ENCODE assay signal across 29 cellular contexts in the genomic region with DNA sequence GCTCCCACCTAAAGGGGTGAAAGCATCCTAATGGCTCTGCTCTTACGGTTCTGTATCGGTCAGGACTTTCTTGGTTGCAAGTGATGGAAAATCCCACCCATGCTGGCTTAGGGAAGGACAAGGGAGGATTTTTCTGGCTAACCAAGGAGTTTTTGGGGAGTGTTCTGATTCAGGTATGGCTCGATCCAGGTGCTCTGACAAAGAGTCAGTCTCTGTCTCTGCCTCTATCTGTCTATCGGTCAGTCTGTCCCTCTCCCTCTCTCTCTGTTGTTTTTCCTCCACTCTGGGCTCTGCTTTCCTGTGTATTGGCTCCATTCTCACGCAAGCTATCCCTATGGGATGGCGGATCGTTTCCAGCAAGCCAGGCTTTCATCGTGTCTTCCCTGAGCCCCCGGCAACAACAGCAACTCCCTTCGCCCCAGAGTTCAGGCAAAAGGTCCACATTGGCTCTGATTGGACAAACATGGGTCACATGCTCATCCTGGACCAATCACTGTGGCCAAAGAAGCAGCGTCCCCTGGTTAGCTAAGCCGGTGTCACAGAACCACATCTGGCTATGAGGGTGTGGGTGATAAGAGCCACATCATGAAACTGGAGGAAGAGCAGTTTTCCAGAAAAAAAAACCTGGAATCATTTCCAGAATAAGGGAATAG.
DNase-seq lines count a peak whose midpoint lies in the region; ATAC-seq, FAIRE-seq and TF ChIP-seq lines count a peak whose summit lies in the region.
"Had no signal": no experiment of that assay in that cellular context is flagged by ENCODE, and none has a peak within 500 bp of the region (broad histone marks: within the 10 kb centered on the region; RNA-seq: fewer than 3 reads in every experiment).

No MANE protein-coding gene starts in this region.

- H3K9me3 ChIP-seq in GM12878 (replicated peaks; ENCODE audit: control insufficient read depth, insufficient read depth, low read length) (no peaks in the 10 kb centered on the region; the same call in 2 of the 3 replicates), trophoblast cell (ENCODE audit: insufficient read depth, low read depth, low read length) (no peaks in the 10 kb centered on the region)
- H3K9me3 ChIP-seq: Caco-2, uterus had no signal

- no peaks in the 10 kb centered on the region for H3K27me3 ChIP-seq in GM12878 (replicated peaks in 1 of 2; ENCODE audit: control insufficient read depth in 2 of 2, insufficient read depth in 2 of 2, low read length in 1 of 2)
- H3K27me3 ChIP-seq in trophoblast cell (ENCODE audit: insufficient read depth, low read length) = no peaks in the 10 kb centered on the region
- H3K27me3 ChIP-seq: uterus had no signal

- in situ Hi-C loops in GM12878 (cut with MboI) = no loop called here

- no TSS peak for BruUV-seq in GM12878 (replicated peaks; lab: Mats Ljungman, UMichigan)

- H3K4me2 ChIP-seq in GM12878 (ENCODE audit: control insufficient read depth, insufficient read depth) (no peak overlapping the region), trophoblast cell (ENCODE audit: low read length) (no peak overlapping the region)

- TF ChIP-seq EP300 in GM12878 (IDR thresholded peaks at IDR 0.05; ENCODE audit: borderline replicate concordance in 1 of 2, control insufficient read depth in 1 of 2, low read depth in 2 of 2, low read length in 2 of 2) = no peak

- DNase-seq in NCI-H82 (lab: John Stamatoyannopoulos, UW) (peak; percentile 26), NCI-H82 treated with DMSO at 0.1 percent for 48 hours (lab: John Stamatoyannopoulos, UW; ENCODE audit: unreplicated experiment) (no peak), NAMALWA (ENCODE audit: low spot score) (peak; percentile 78), GM12878 (ENCODE audit: low read depth, low spot score) (no peak), trophoblast cell (peak; percentile 37 to 69), NCI-H1105 treated with DMSO at 0.1 percent for 48 hours (lab: John Stamatoyannopoulos, UW) (no peak), NCI-H187 (lab: John Stamatoyannopoulos, UW) (no peak)
- DNase-seq: 8988T; activated CD4-positive, alpha-beta T cell treated with anti-CD3 and anti-CD28 coated beads for 36 hours; activated CD8-positive, alpha-beta T cell treated with anti-CD3 and anti-CD28 coated beads, Interleukin-2, amount 10 ng/mL, durations not matched to agents 7 days and 5 days; activated naive CD4-positive, alpha-beta T cell treated with anti-CD3 and anti-CD28 coated beads, Interleukin-2, amount 50 U/mL, for 16 hours; Caco-2; DND-41; glutamatergic neuron; HCEC 1CT; KG1; left ventricle myocardium inferior; mesenchymal stem cell; NCI-H1436; NCI-H2107; retina; stimulated activated naive CD4-positive, alpha-beta T cell treated with Interleukin-2 at 50 U/mL for 16 hours; uterus had no signal

- H4K20me1 ChIP-seq in GM12878 (ENCODE audit: control insufficient read depth, insufficient read depth) = no peaks in the 10 kb centered on the region

- H3K36me3 ChIP-seq in GM12878 (ENCODE audit: control insufficient read depth in 2 of 2, insufficient read depth in 2 of 2, low read length in 1 of 2) (no peaks in the 10 kb centered on the region), trophoblast cell (ENCODE audit: control insufficient read depth in 1 of 2, insufficient read depth in 2 of 2, low read length in 2 of 2) (no peaks in the 10 kb centered on the region)
- H3K36me3 ChIP-seq: left ventricle myocardium inferior, uterus had no signal

- H4K8ac ChIP-seq in trophoblast cell (ENCODE audit: low read depth, low read length) = no peak overlapping the region

- H2BK12ac ChIP-seq in trophoblast cell (ENCODE audit: low read length) = no peak overlapping the region

- no peak overlapping the region for H3K14ac ChIP-seq in trophoblast cell (ENCODE audit: low read length)

- H4K91ac ChIP-seq in trophoblast cell (ENCODE audit: low read depth, low read length) = no peak overlapping the region

- no peak overlapping the region for H4K12ac ChIP-seq in trophoblast cell (ENCODE audit: low read depth, low read length)

- no peak overlapping the region for H3K23ac ChIP-seq in trophoblast cell (ENCODE audit: low read length)

- H3K4me3 ChIP-seq in GM12878 = no peak overlapping the region
- no peak overlapping the region for H3K4me3 ChIP-seq in trophoblast cell (ENCODE audit: low read depth, low read length)
- H3K4me3 ChIP-seq: left ventricle myocardium inferior, skin epidermis, uterus had no signal

- CTCF ChIA-PET in GM12878 (lab: Yijun Ruan, JAX) = no interaction called here

- H3K4me1 ChIP-seq in GM12878 (ENCODE audit: control insufficient read depth, insufficient read depth, low read length) (no peaks in the 10 kb centered on the region), trophoblast cell (ENCODE audit: control insufficient read depth in 1 of 2, insufficient read depth in 2 of 2, low read length in 2 of 2) (no peaks in the 10 kb centered on the region)
- H3K4me1 ChIP-seq: left ventricle myocardium inferior, parathyroid adenoma, uterus had no signal

- H3K79me1 ChIP-seq in trophoblast cell (ENCODE audit: low read length) = no peaks in the 10 kb centered on the region

- RAD21 ChIA-PET in GM12878 (lab: Charles Lee; ENCODE audit: unreplicated experiment) = no interaction called here

- no peak for TF ChIP-seq CTCF in GM12878 (IDR thresholded peaks at IDR 0.05 in 2 of 3, conservative IDR thresholded peaks at IDR 0.05 in 1 of 3; ENCODE audit: control insufficient read depth in 2 of 3, extremely low read depth in 1 of 3, insufficient read depth in 1 of 3, low read depth in 3 of 3, low read length in 3 of 3)

- H3K79me2 ChIP-seq in GM12878 (ENCODE audit: control insufficient read depth, insufficient read depth, low read length) = no peaks in the 10 kb centered on the region
- no peaks in the 10 kb centered on the region for H3K79me2 ChIP-seq in trophoblast cell (ENCODE audit: control insufficient read depth, insufficient read depth, low read length, poor library complexity)
- H3K79me2 ChIP-seq: parathyroid adenoma had no signal

- intact Hi-C loops in GM12878 (cut with micrococcal nuclease; ENCODE audit: unreplicated experiment) = no loop called here

- no peak for FAIRE-seq in GM12878 (lab: Jason Lieb, UNC)
- FAIRE-seq: keratinocyte had no signal

- no peak overlapping the region for H2BK5ac ChIP-seq in trophoblast cell (ENCODE audit: low read depth, low read length, poor library complexity)

- H3K9ac ChIP-seq in GM12878 (ENCODE audit: control insufficient read depth, insufficient read depth, low read length) (no peak overlapping the region), trophoblast cell (ENCODE audit: low read length) (no peak overlapping the region)
- H3K9ac ChIP-seq: parathyroid adenoma had no signal

- ATAC-seq in GM12878 = no peak
- no peak for ATAC-seq in HG02610 (IDR thresholded peaks at IDR 0.05; ENCODE audit: unreplicated experiment)
- ATAC-seq: activated CD4-positive, alpha-beta T cell treated with anti-CD3 and anti-CD28 coated beads for 36 hours; activated CD8-positive, alpha-beta T cell treated with anti-CD3 and anti-CD28 coated beads, Interleukin-2, amount 10 ng/mL, durations not matched to agents 7 days and 5 days; activated T-helper 17 cell treated with anti-CD3 and anti-CD28 coated beads, Interleukin-2, amount 50 U/mL, for 72 hours had no signal

- SMC1A ChIA-PET in GM12878 (lab: Charles Lee; ENCODE audit: uncharacterized antibody, unreplicated experiment) = no interaction called here

- 49% methylated on average over 12 of the region's 12 CpGs for WGBS in GM12878 (ENCODE audit: insufficient coverage, insufficient replicate concordance, low lambda C conversion rate, missing lambda C conversion rate)
- WGBS in trophoblast cell (ENCODE audit: extremely low coverage, insufficient coverage, insufficient read length) = no CpG with 5 or more reads among the region's 12 CpGs

- H2AFZ ChIP-seq in GM12878 (ENCODE audit: control insufficient read depth, low read depth, low read length) = no peak overlapping the region
- no peak overlapping the region for H2AFZ ChIP-seq in trophoblast cell (ENCODE audit: insufficient read depth, low read length, poor library complexity)
- H2AFZ ChIP-seq: parathyroid adenoma had no signal

- POLR2A ChIA-PET in GM12878 (lab: Charles Lee) = no interaction called here

- no peak overlapping the region for H3K4ac ChIP-seq in trophoblast cell (ENCODE audit: low read depth, low read length)

- H2BK120ac ChIP-seq in trophoblast cell (ENCODE audit: insufficient read depth, low read length, poor library complexity) = no peak overlapping the region

- no peak overlapping the region for H3K27ac ChIP-seq in GM12878 (ENCODE audit: control insufficient read depth, insufficient read depth)
- no peak overlapping the region for H3K27ac ChIP-seq in trophoblast cell (ENCODE audit: low read depth, low read length)
- H3K27ac ChIP-seq: left ventricle myocardium inferior, parathyroid adenoma, RWPE1, skin epidermis, uterus had no signal

- H3K18ac ChIP-seq in trophoblast cell (ENCODE audit: low read length) = no peak overlapping the region

- no peak overlapping the region for H2AK5ac ChIP-seq in trophoblast cell (ENCODE audit: low read length)

- no peak for TF ChIP-seq RAD21 in GM12878 (IDR thresholded peaks at IDR 0.05; ENCODE audit: insufficient read depth, low read depth, low read length)

- TF ChIP-seq POLR2A in GM12878 (IDR thresholded peaks at IDR 0.05; ENCODE audit: low read depth, low read length) = no peak

TF ChIP-seq in GM12878, 131 proteins besides CTCF, POLR2A, EP300 and RAD21:
- TF ChIP-seq ZNF622 (IDR thresholded peaks at IDR 0.05) (no peak), USF1 (IDR thresholded peaks at IDR 0.05; ENCODE audit: borderline replicate concordance, extremely low read length, insufficient read depth, low read depth, low read length) (peak; percentile 59)

Comparison
In these comparisons a context has a peak if more than half of its experiments do, and no peak if none do; other contexts are left out.
1. DNase-seq: peak in NCI-H82 (single experiment), NAMALWA (single experiment) and trophoblast cell (2 of 2); none in NCI-H82 treated with DMSO at 0.1 percent for 48 hours (single experiment), GM12878 (single experiment), NCI-H1105 treated with DMSO at 0.1 percent for 48 hours (single experiment) and NCI-H187 (0 of 2).